Comparison of ENCODE assay signal across 38 cellular contexts in the genomic region with DNA sequence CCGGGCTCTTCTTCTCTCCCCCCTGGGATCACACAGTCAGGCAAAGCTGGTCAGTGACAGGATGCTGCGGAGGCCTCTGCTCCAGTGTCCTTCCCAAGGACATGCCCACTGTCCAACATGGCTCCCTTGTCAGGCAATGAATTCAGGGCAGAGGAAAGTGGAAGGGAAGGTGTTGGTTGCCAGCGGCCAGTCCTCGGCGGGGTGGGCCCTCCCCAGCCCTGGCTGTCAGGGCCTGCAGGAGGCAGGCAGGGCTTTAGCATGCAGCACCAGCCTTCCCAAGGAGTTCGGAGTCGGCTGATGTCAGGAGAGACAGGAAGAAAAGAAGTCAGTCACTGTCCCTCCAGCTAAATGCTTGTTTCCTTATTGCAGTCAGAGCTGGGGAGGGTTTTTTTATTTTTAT. TPM values are rescaled to one million over a fixed set of nuclear protein-coding genes. Genes with fewer than 3 reads are reported as not detected.
"Had no signal": no experiment of that assay in that cellular context is flagged by ENCODE, and none has a peak within 500 bp of the region (broad histone marks: within the 10 kb centered on the region; RNA-seq: fewer than 3 reads in every experiment).

No MANE protein-coding gene starts in this region.

- H3K36me3 ChIP-seq: adrenal gland, brain microvascular endothelial cell, breast epithelium had no signal

- H3K4me1 Mint-ChIP-seq: activated B cell treated with CpG ODN at 0.5 μM for 24 hours; activated CD4-positive, alpha-beta T cell treated with anti-CD3 and anti-CD28 coated beads, Interleukin-2, amount 10 ng/mL, durations not matched to agents 24 days and 14 days; activated naive CD8-positive, alpha-beta T cell treated with anti-CD3 and anti-CD28 coated beads for 36 hours; activated T-helper 17 cell treated with anti-CD3 and anti-CD28 coated beads, Interleukin-2, amount 50 U/mL, for 72 hours; central memory CD8-positive, alpha-beta T cell had no signal

- H3K27ac ChIP-seq: adrenal gland, body of pancreas, brain microvascular endothelial cell, breast epithelium, VCaP had no signal

- H3K27ac Mint-ChIP-seq: activated B cell treated with CpG ODN at 0.5 μM for 24 hours; activated CD4-positive, alpha-beta memory T cell treated with anti-CD3 and anti-CD28 coated beads for 36 hours; activated CD4-positive, alpha-beta T cell treated with anti-CD3 and anti-CD28 coated beads, Interleukin-2, amount 10 ng/mL, durations not matched to agents 24 days and 14 days; activated CD8-positive, alpha-beta T cell treated with anti-CD3 and anti-CD28 coated beads for 36 hours; activated naive CD4-positive, alpha-beta T cell treated with anti-CD3 and anti-CD28 coated beads for 36 hours; activated naive CD4-positive, alpha-beta T cell treated with anti-CD3 and anti-CD28 coated beads, Interleukin-2, amount 50 U/mL, for 72 hours; activated naive CD8-positive, alpha-beta T cell treated with anti-CD3 and anti-CD28 coated beads for 36 hours; activated T-cell treated with anti-CD3 and anti-CD28 coated beads, Interleukin-2, amount 50 U/mL, for 72 hours; activated T-helper 1 cell treated with anti-CD3 and anti-CD28 coated beads, Interleukin-12 subunit alpha, Interleukin-12 subunit beta, Interleukin-2, Interleukin-4 antibody, amounts not matched to agents 30 ng/mL and 10 ng/mL and 1 ng/mL, durations not matched to agents 14 hours and 24 hours and 36 hours; activated T-helper 17 cell treated with anti-CD3 and anti-CD28 coated beads, Interleukin-2, amount 50 U/mL, for 72 hours; T-helper 1 cell treated with Interleukin-12 subunit alpha and Interleukin-12 subunit beta and Interleukin-4 antibody, amounts not matched to agents 30 μg/mL and 1 μg/mL, for 36 hours; T-helper 2 cell treated with Interferon-gamma antibody and Interleukin-4, amounts not matched to agents 5 μg/mL and 100 μg/mL, for 36 hours had no signal

- H3K27me3 Mint-ChIP-seq: activated B cell treated with CpG ODN at 0.5 μM for 24 hours; activated CD4-positive, alpha-beta T cell treated with anti-CD3 and anti-CD28 coated beads, Interleukin-2, amount 10 ng/mL, durations not matched to agents 24 days and 14 days had no signal

- H3K9me3 ChIP-seq: adrenal gland, body of pancreas, breast epithelium had no signal

- H3K27me3 ChIP-seq: adrenal gland, body of pancreas, brain microvascular endothelial cell, breast epithelium had no signal

- H3K4me3 Mint-ChIP-seq: activated B cell treated with CpG ODN at 0.5 μM for 24 hours; activated CD4-positive, alpha-beta memory T cell treated with anti-CD3 and anti-CD28 coated beads for 36 hours; activated CD4-positive, alpha-beta T cell treated with anti-CD3 and anti-CD28 coated beads, Interleukin-2, amount 10 ng/mL, durations not matched to agents 24 days and 14 days; activated CD8-positive, alpha-beta T cell treated with anti-CD3 and anti-CD28 coated beads for 36 hours; activated naive CD4-positive, alpha-beta T cell treated with anti-CD3 and anti-CD28 coated beads for 36 hours; activated naive CD8-positive, alpha-beta T cell treated with anti-CD3 and anti-CD28 coated beads for 36 hours; activated T-cell treated with anti-CD3 and anti-CD28 coated beads, Interleukin-2, amount 50 U/mL, for 72 hours; activated T-helper 1 cell treated with anti-CD3 and anti-CD28 coated beads, Interleukin-12 subunit alpha, Interleukin-12 subunit beta, Interleukin-2, Interleukin-4 antibody, amounts not matched to agents 30 ng/mL and 10 ng/mL and 1 ng/mL, durations not matched to agents 14 hours and 24 hours and 36 hours; activated T-helper 17 cell treated with anti-CD3 and anti-CD28 coated beads, Interleukin-2, amount 50 U/mL, for 72 hours; central memory CD8-positive, alpha-beta T cell; T-helper 1 cell treated with Interleukin-12 subunit alpha and Interleukin-12 subunit beta and Interleukin-4 antibody, amounts not matched to agents 30 μg/mL and 1 μg/mL, for 36 hours; T-helper 2 cell treated with Interferon-gamma antibody and Interleukin-4, amounts not matched to agents 5 μg/mL and 100 μg/mL, for 36 hours had no signal

- ATAC-seq: activated CD8-positive, alpha-beta T cell treated with anti-CD3 and anti-CD28 coated beads for 36 hours; activated naive CD4-positive, alpha-beta T cell treated with anti-CD3 and anti-CD28 coated beads, Interleukin-2, amount 50 U/mL, for 72 hours; activated T-cell treated with anti-CD3 and anti-CD28 coated beads, Interleukin-2, amount 50 U/mL, for 72 hours; activated T-helper 17 cell treated with anti-CD3 and anti-CD28 coated beads, Interleukin-2, amount 50 U/mL, for 72 hours; body of pancreas had no signal

- H3K4me1 ChIP-seq: adrenal gland, body of pancreas, breast epithelium had no signal

- H3K4me3 ChIP-seq: adrenal gland, body of pancreas, breast epithelium had no signal

- DNase-seq: activated B cell treated with CpG ODN at 0.5 μM for 24 hours; activated CD4-positive, alpha-beta memory T cell treated with anti-CD3 and anti-CD28 coated beads for 36 hours; activated CD4-positive, alpha-beta T cell treated with anti-CD3 and anti-CD28 coated beads for 4 hours; activated CD4-positive, alpha-beta T cell treated with anti-CD3 and anti-CD28 coated beads, Interleukin-2, amount 10 ng/mL, durations not matched to agents 24 days and 14 days; activated CD4-positive, alpha-beta T cell treated with anti-CD3 and anti-CD28 coated beads, Interleukin-2, amount 50 U/mL, for 1 hour; activated CD4-positive, alpha-beta T cell treated with anti-CD3 and anti-CD28 coated beads, Interleukin-2, amount 50 U/mL, for 4 hours; activated CD4-positive, CD25-positive, alpha-beta regulatory T cell treated with anti-CD3 and anti-CD28 coated beads, Interleukin-2, amount 50 U/mL, for 72 hours; activated CD8-positive, alpha-beta memory T cell treated with anti-CD3 and anti-CD28 coated beads, Interleukin-2, amount 50 U/mL, for 4 hours; activated CD8-positive, alpha-beta T cell treated with anti-CD3 and anti-CD28 coated beads for 36 hours; activated effector memory CD4-positive, alpha-beta T cell treated with anti-CD3 and anti-CD28 coated beads, Interleukin-2, amount 50 U/mL, for 16 hours; activated gamma-delta T cell treated with Interleukin-2 at 50 U/mL for 16 hours; activated naive CD4-positive, alpha-beta T cell; activated naive CD4-positive, alpha-beta T cell treated with anti-CD3 and anti-CD28 coated beads for 36 hours; activated naive CD4-positive, alpha-beta T cell treated with anti-CD3 and anti-CD28 coated beads, Interleukin-2, amount 50 U/mL, for 16 hours; activated naive CD8-positive, alpha-beta T cell treated with anti-CD3 and anti-CD28 coated beads for 36 hours; activated T-cell treated with anti-CD3 and anti-CD28 coated beads for 4 hours; activated T-cell treated with anti-CD3 and anti-CD28 coated beads, Interleukin-2, amount 50 U/mL, for 1 hour; activated T-cell treated with anti-CD3 and anti-CD28 coated beads, Interleukin-2, amount 50 U/mL, for 72 hours; adrenal gland; amniotic stem cell; aorta; body of pancreas; brain microvascular endothelial cell; caudate nucleus; cerebellar nuclear complex; SW 1271; T-helper 1 cell; T-helper 2 cell; T-helper 9 cell had no signal

- H3K36me3 Mint-ChIP-seq: activated CD4-positive, alpha-beta memory T cell treated with anti-CD3 and anti-CD28 coated beads for 36 hours; activated naive CD4-positive, alpha-beta T cell treated with anti-CD3 and anti-CD28 coated beads, Interleukin-2, amount 50 U/mL, for 72 hours; activated naive CD8-positive, alpha-beta T cell treated with anti-CD3 and anti-CD28 coated beads for 36 hours had no signal

- H3K9me3 Mint-ChIP-seq: activated B cell treated with CpG ODN at 0.5 μM for 24 hours; activated CD4-positive, alpha-beta memory T cell treated with anti-CD3 and anti-CD28 coated beads for 36 hours; activated CD4-positive, alpha-beta T cell treated with anti-CD3 and anti-CD28 coated beads, Interleukin-2, amount 10 ng/mL, durations not matched to agents 24 days and 14 days; activated CD8-positive, alpha-beta T cell treated with anti-CD3 and anti-CD28 coated beads for 36 hours; activated naive CD4-positive, alpha-beta T cell treated with anti-CD3 and anti-CD28 coated beads for 36 hours; activated naive CD4-positive, alpha-beta T cell treated with anti-CD3 and anti-CD28 coated beads, Interleukin-2, amount 50 U/mL, for 72 hours; activated naive CD8-positive, alpha-beta T cell treated with anti-CD3 and anti-CD28 coated beads for 36 hours; activated T-cell treated with anti-CD3 and anti-CD28 coated beads, Interleukin-2, amount 50 U/mL, for 72 hours; activated T-helper 1 cell treated with anti-CD3 and anti-CD28 coated beads, Interleukin-12 subunit alpha, Interleukin-12 subunit beta, Interleukin-2, Interleukin-4 antibody, amounts not matched to agents 30 ng/mL and 10 ng/mL and 1 ng/mL, durations not matched to agents 14 hours and 24 hours and 36 hours; activated T-helper 17 cell treated with anti-CD3 and anti-CD28 coated beads, Interleukin-2, amount 50 U/mL, for 72 hours; central memory CD8-positive, alpha-beta T cell; T-helper 1 cell treated with Interleukin-12 subunit alpha and Interleukin-12 subunit beta and Interleukin-4 antibody, amounts not matched to agents 30 μg/mL and 1 μg/mL, for 36 hours; T-helper 2 cell treated with Interferon-gamma antibody and Interleukin-4, amounts not matched to agents 5 μg/mL and 100 μg/mL, for 36 hours had no signal

RNA-seq across cellular contexts. Expression of gene IRX3, which starts 58.6 kb away (rescaled TPM):
- total RNA-seq: activated B cell treated with CpG ODN at 0.5 μM for 24 hours; activated CD8-positive, alpha-beta memory T cell treated with anti-CD3 and anti-CD28 coated beads for 36 hours; activated CD8-positive, alpha-beta T cell treated with anti-CD3 and anti-CD28 coated beads for 36 hours; activated naive CD4-positive, alpha-beta T cell treated with anti-CD3 and anti-CD28 coated beads for 36 hours; activated naive CD4-positive, alpha-beta T cell treated with anti-CD3 and anti-CD28 coated beads, Interleukin-2, amount 50 U/mL, for 72 hours; activated naive CD8-positive, alpha-beta T cell treated with anti-CD3 and anti-CD28 coated beads for 36 hours; activated T-helper 17 cell treated with anti-CD3 and anti-CD28 coated beads, Interleukin-2, amount 50 U/mL, for 72 hours had no signal
